8 cellular contexts compared by ENCODE assay signal in the genomic region with DNA sequence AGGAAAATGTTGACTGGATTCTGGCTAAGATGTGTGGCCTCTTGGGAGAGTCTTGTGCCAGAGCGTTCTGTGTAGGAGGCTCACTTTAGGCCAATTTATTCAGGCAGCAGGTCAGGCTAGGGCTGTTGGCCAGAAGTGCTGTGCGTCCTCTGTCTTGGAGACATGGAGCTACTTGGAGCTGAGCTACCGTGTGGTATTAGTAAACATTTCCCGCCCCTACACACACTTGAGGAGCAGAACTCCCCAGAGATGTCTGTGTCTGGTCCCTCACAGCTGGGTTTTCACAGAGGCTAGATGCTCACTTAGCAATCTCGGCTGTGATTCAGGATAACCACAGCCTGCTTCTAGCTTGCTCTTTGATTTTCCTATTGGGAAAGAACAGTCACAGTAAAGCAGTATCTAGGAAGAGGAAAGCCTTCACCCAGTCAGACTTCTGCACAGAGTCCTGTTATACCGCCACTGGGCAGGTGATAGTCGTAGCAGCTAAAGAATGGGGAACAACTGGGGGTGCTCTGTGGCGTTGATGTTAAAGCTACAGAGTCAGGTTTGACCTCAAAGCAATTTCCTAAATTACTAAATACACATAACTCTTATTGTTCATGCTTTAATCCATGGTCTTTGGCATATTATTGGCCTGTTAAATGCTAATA.
DNase-seq lines count a peak whose midpoint lies in the region; ATAC-seq and TF ChIP-seq lines count a peak whose summit lies in the region.

No MANE protein-coding gene starts in this region.

- peaks cover 60% of the 10 kb centered on the region for H3K4me1 Mint-ChIP-seq in T-helper 1 cell treated with Interleukin-12 subunit alpha and Interleukin-12 subunit beta and Interleukin-4 antibody, amounts not matched to agents 30 μg/mL and 1 μg/mL, for 36 hours (ENCODE audit: low read depth)
- H3K4me1 Mint-ChIP-seq in endodermal cell: peaks cover 31% of the 10 kb centered on the region

- H3K4me3 Mint-ChIP-seq in T-helper 1 cell treated with Interleukin-12 subunit alpha and Interleukin-12 subunit beta and Interleukin-4 antibody, amounts not matched to agents 30 μg/mL and 1 μg/mL, for 36 hours: peak overlapping the region; percentile 63
- H3K4me3 Mint-ChIP-seq in endodermal cell: no peak overlapping the region

- peak overlapping the region; percentile 72 for H3K27ac Mint-ChIP-seq in T-helper 1 cell treated with Interleukin-12 subunit alpha and Interleukin-12 subunit beta and Interleukin-4 antibody, amounts not matched to agents 30 μg/mL and 1 μg/mL, for 36 hours
- H3K27ac Mint-ChIP-seq in endodermal cell: no peak overlapping the region

- H3K36me3 Mint-ChIP-seq in T-helper 1 cell treated with Interleukin-12 subunit alpha and Interleukin-12 subunit beta and Interleukin-4 antibody, amounts not matched to agents 30 μg/mL and 1 μg/mL, for 36 hours (ENCODE audit: low read depth): peaks cover 44% of the 10 kb centered on the region
- no peaks in the 10 kb centered on the region for H3K36me3 Mint-ChIP-seq in endodermal cell (ENCODE audit: low read depth)

- H3K9ac ChIP-seq in endodermal cell (ENCODE audit: extremely low read depth, low read length, poor library complexity, severe bottlenecking): no peak overlapping the region

- TF ChIP-seq CTCF in transverse colon (IDR thresholded peaks at IDR 0.05) (no peak), endodermal cell (conservative IDR thresholded peaks at IDR 0.05) (no peak)

- no peaks in the 10 kb centered on the region for H3K27me3 Mint-ChIP-seq in T-helper 1 cell treated with Interleukin-12 subunit alpha and Interleukin-12 subunit beta and Interleukin-4 antibody, amounts not matched to agents 30 μg/mL and 1 μg/mL, for 36 hours (ENCODE audit: low read depth)
- H3K27me3 Mint-ChIP-seq in endodermal cell (ENCODE audit: insufficient read depth): no peaks in the 10 kb centered on the region

- H3K27me3 ChIP-seq in transverse colon (no peaks in the 10 kb centered on the region), endodermal cell (ENCODE audit: control insufficient read depth, insufficient read depth, low read length, poor library complexity, severe bottlenecking) (no peaks in the 10 kb centered on the region)

- peak; percentile 4 for DNase-seq in hepatic stellate cell (ENCODE audit: low spot score)
- DNase-seq in transverse colon: peak; percentile 36
- no peak for DNase-seq in endodermal cell
- no peak for DNase-seq in activated gamma-delta T cell treated with Interleukin-2 at 50 U/mL for 16 hours
- DNase-seq in HPDE6-E6E7 (ENCODE audit: extremely low spot score): no peak

- ATAC-seq in GM18873 (IDR thresholded peaks at IDR 0.05; ENCODE audit: low FRiP score, unreplicated experiment): peak; percentile 52
- ATAC-seq in HG02798 (IDR thresholded peaks at IDR 0.05; ENCODE audit: poor library complexity, unreplicated experiment): peak; percentile 69

- no peak for TF ChIP-seq POLR2A in transverse colon (IDR thresholded peaks at IDR 0.05)

- H3K9me3 ChIP-seq in transverse colon (no peaks in the 10 kb centered on the region), endodermal cell (ENCODE audit: control insufficient read depth, low read length) (no peaks in the 10 kb centered on the region)

- 53 to 62% methylated on average over 3 to 8 of the region's 8 CpGs for WGBS in transverse colon (ENCODE audit: low coverage in 1 of 2), 2 donors
- WGBS in endodermal cell (ENCODE audit: insufficient coverage in 1 of 2, insufficient read length in 1 of 2), 2 experiments: 93 to 94% methylated on average over 8 of the region's 8 CpGs

- H3K4me1 ChIP-seq in transverse colon (peaks cover 15 to 34% (median 24%) of the 10 kb centered on the region in 4 donors), endodermal cell (ENCODE audit: control insufficient read depth, insufficient read depth, low read length) (peaks cover 17% of the 10 kb centered on the region)

- no peaks in the 10 kb centered on the region for H3K36me3 ChIP-seq in transverse colon
- no peaks in the 10 kb centered on the region for H3K36me3 ChIP-seq in endodermal cell (ENCODE audit: control insufficient read depth, insufficient read depth, low read length)

- in situ Hi-C loops in transverse colon (cut with MboI; ENCODE audit: low pct_ligation_motif_present in 1 of 4, low pct_unique_long_range_greater_than_20kb in 1 of 4, low sequenced_read_pairs in 3 of 4): no loop called here

- H3K27ac ChIP-seq in transverse colon (peak overlapping the region; percentile 54 to 74 (median 66)), endodermal cell (ENCODE audit: low read depth, low read length) (no peak overlapping the region)

- H3K4me3 ChIP-seq in transverse colon: no peak overlapping the region
- no peak overlapping the region for H3K4me3 ChIP-seq in endodermal cell (ENCODE audit: low read length)

- no peaks in the 10 kb centered on the region for H3K9me3 Mint-ChIP-seq in T-helper 1 cell treated with Interleukin-12 subunit alpha and Interleukin-12 subunit beta and Interleukin-4 antibody, amounts not matched to agents 30 μg/mL and 1 μg/mL, for 36 hours
- H3K9me3 Mint-ChIP-seq in endodermal cell: no peaks in the 10 kb centered on the region

- intact Hi-C loops in transverse colon (cut with DNase I; ENCODE audit: low total_unique reads): no loop called here

- TF ChIP-seq EP300 in transverse colon (IDR thresholded peaks at IDR 0.05; ENCODE audit: low read depth): no peak

Comparison
In these comparisons a context has a peak if more than half of its experiments do, and no peak if none do; other contexts are left out.
1. DNase-seq: peak in hepatic stellate cell (single experiment) and transverse colon (single experiment); none in endodermal cell (single experiment), activated gamma-delta T cell treated with Interleukin-2 at 50 U/mL for 16 hours (single experiment) and HPDE6-E6E7 (single experiment).